24 cellular contexts compared by ENCODE assay signal in genomic region chr5:145774442-145774841, GRCh38.
DNase-seq lines count a peak whose midpoint lies in the region; ATAC-seq, FAIRE-seq and TF ChIP-seq lines count a peak whose summit lies in the region.
"Had no signal": no experiment of that assay in that cellular context is flagged by ENCODE, and none has a peak within 500 bp of the region (broad histone marks: within the 10 kb centered on the region; RNA-seq: fewer than 3 reads in every experiment).

No MANE protein-coding gene starts in this region.

- no peaks in the 10 kb centered on the region for H3K27me3 Mint-ChIP-seq in activated naive CD8-positive, alpha-beta T cell treated with anti-CD3 and anti-CD28 coated beads, Interleukin-2, amount 50 U/mL, for 24 hours
- H3K27me3 Mint-ChIP-seq in activated naive CD8-positive, alpha-beta T cell treated with anti-CD3 and anti-CD28 coated beads for 36 hours, result no peaks in the 10 kb centered on the region
- no peaks in the 10 kb centered on the region for H3K27me3 Mint-ChIP-seq in astrocyte (ENCODE audit: low read depth, unreplicated experiment)
- H3K27me3 Mint-ChIP-seq: IgD-negative memory B cell had no signal

- H3K9ac ChIP-seq in astrocyte (ENCODE audit: low read length) (no peak overlapping the region), mesenchymal stem cell (ENCODE audit: low read length) (no peak overlapping the region)
- H3K9ac ChIP-seq: GM23248 had no signal

- H3K23ac ChIP-seq in mesenchymal stem cell (ENCODE audit: low read length in 2 of 2), result no peak overlapping the region

- no peak overlapping the region for H2BK120ac ChIP-seq in mesenchymal stem cell (ENCODE audit: low read depth, low read length)

- no peak overlapping the region for H3K14ac ChIP-seq in mesenchymal stem cell (ENCODE audit: low read length in 2 of 2)

- H4K20me1 ChIP-seq in astrocyte (ENCODE audit: insufficient read depth, low read length), result no peaks in the 10 kb centered on the region

- H3K18ac ChIP-seq in mesenchymal stem cell (ENCODE audit: low read depth in 1 of 2, low read length in 2 of 2), result no peak overlapping the region

- H3K9me3 Mint-ChIP-seq in activated naive CD8-positive, alpha-beta T cell treated with anti-CD3 and anti-CD28 coated beads, Interleukin-2, amount 50 U/mL, for 24 hours, result no peaks in the 10 kb centered on the region
- no peaks in the 10 kb centered on the region for H3K9me3 Mint-ChIP-seq in activated naive CD8-positive, alpha-beta T cell treated with anti-CD3 and anti-CD28 coated beads for 36 hours
- H3K9me3 Mint-ChIP-seq in astrocyte (ENCODE audit: unreplicated experiment), result no peaks in the 10 kb centered on the region

- H2AFZ ChIP-seq in astrocyte (ENCODE audit: low read depth, low read length) (no peak overlapping the region), mesenchymal stem cell (ENCODE audit: low read depth, low read length) (no peak overlapping the region)

- no peak overlapping the region for H3K27ac Mint-ChIP-seq in activated naive CD8-positive, alpha-beta T cell treated with anti-CD3 and anti-CD28 coated beads, Interleukin-2, amount 50 U/mL, for 24 hours
- no peak overlapping the region for H3K27ac Mint-ChIP-seq in activated naive CD8-positive, alpha-beta T cell treated with anti-CD3 and anti-CD28 coated beads for 36 hours
- peak overlapping the region; percentile 96 for H3K27ac Mint-ChIP-seq in astrocyte (ENCODE audit: unreplicated experiment)

- no peak overlapping the region for H2BK12ac ChIP-seq in mesenchymal stem cell (ENCODE audit: low read length in 2 of 2)

- H4K91ac ChIP-seq in mesenchymal stem cell (ENCODE audit: low read length), result no peak overlapping the region

- no peak overlapping the region for H3K4ac ChIP-seq in mesenchymal stem cell (ENCODE audit: low read depth in 1 of 2, low read length in 2 of 2)

- H3K27me3 ChIP-seq in astrocyte (ENCODE audit: insufficient read depth, low read length) (no peaks in the 10 kb centered on the region), mesenchymal stem cell (ENCODE audit: control insufficient read depth in 1 of 2, insufficient read depth in 1 of 2, low read length in 2 of 2) (no peaks in the 10 kb centered on the region), H7 (ENCODE audit: control insufficient read depth, insufficient read depth, low read length) (no peaks in the 10 kb centered on the region), left lung (no peaks in the 10 kb centered on the region)

- no peak overlapping the region for H3K27ac ChIP-seq in astrocyte (ENCODE audit: low read depth, low read length)
- H3K27ac ChIP-seq in mesenchymal stem cell (ENCODE audit: low read length, poor library complexity, severe bottlenecking), result no peak overlapping the region
- H3K27ac ChIP-seq in left lung, result no peak overlapping the region
- H3K27ac ChIP-seq: HL-60, SK-N-MC had no signal

- H4K8ac ChIP-seq in mesenchymal stem cell (ENCODE audit: low read length), result no peak overlapping the region

- H3K4me3 ChIP-seq in astrocyte (ENCODE audit: insufficient read depth, low read depth, low read length) (no peak overlapping the region), mesenchymal stem cell (ENCODE audit: insufficient read depth in 1 of 2, low read depth in 1 of 2, low read length in 2 of 2) (no peak overlapping the region), H7 (ENCODE audit: insufficient read depth, low read depth, low read length) (no peak overlapping the region), left lung (no peak overlapping the region)
- H3K4me3 ChIP-seq: GM23248, SK-N-MC had no signal

- H3K4me1 Mint-ChIP-seq in activated naive CD8-positive, alpha-beta T cell treated with anti-CD3 and anti-CD28 coated beads, Interleukin-2, amount 50 U/mL, for 24 hours, result no peaks in the 10 kb centered on the region
- H3K4me1 Mint-ChIP-seq in activated naive CD8-positive, alpha-beta T cell treated with anti-CD3 and anti-CD28 coated beads for 36 hours, result no peaks in the 10 kb centered on the region
- H3K4me1 Mint-ChIP-seq in astrocyte (ENCODE audit: low read depth, unreplicated experiment), result peaks cover 24% of the 10 kb centered on the region
- H3K4me1 Mint-ChIP-seq: IgD-negative memory B cell had no signal

- H3K4me3 Mint-ChIP-seq in activated naive CD8-positive, alpha-beta T cell treated with anti-CD3 and anti-CD28 coated beads, Interleukin-2, amount 50 U/mL, for 24 hours, result no peak overlapping the region
- no peak overlapping the region for H3K4me3 Mint-ChIP-seq in activated naive CD8-positive, alpha-beta T cell treated with anti-CD3 and anti-CD28 coated beads for 36 hours
- no peak overlapping the region for H3K4me3 Mint-ChIP-seq in astrocyte (ENCODE audit: unreplicated experiment)
- H3K4me3 Mint-ChIP-seq: IgD-negative memory B cell had no signal

- H3K4me2 ChIP-seq in astrocyte (ENCODE audit: low read length) (no peak overlapping the region), mesenchymal stem cell (ENCODE audit: low read length, poor library complexity, severe bottlenecking) (peak overlapping the region; percentile 11)

- peaks cover 1% of the 10 kb centered on the region for H3K79me1 ChIP-seq in mesenchymal stem cell (replicated peaks; ENCODE audit: low read length, poor library complexity, severe bottlenecking)

- no peak for TF ChIP-seq CTCF in astrocyte (IDR thresholded peaks at IDR 0.05; ENCODE audit: insufficient read depth, low read depth, low read length)
- TF ChIP-seq CTCF in left lung (IDR thresholded peaks at IDR 0.05), result no peak

- H2BK5ac ChIP-seq in mesenchymal stem cell (ENCODE audit: low read depth, low read length, poor library complexity, severe bottlenecking), result no peak overlapping the region

- FAIRE-seq in astrocyte (lab: Jason Lieb, UNC), result no peak
- FAIRE-seq: RCC 7860 had no signal

- no peak overlapping the region for H2BK15ac ChIP-seq in mesenchymal stem cell (ENCODE audit: low read depth, poor library complexity, severe bottlenecking)

- H2AK5ac ChIP-seq in mesenchymal stem cell (ENCODE audit: low read length, severe bottlenecking), result no peak overlapping the region

- H3K4me1 ChIP-seq in astrocyte (ENCODE audit: insufficient read depth, low read length), result peaks cover 16% of the 10 kb centered on the region
- H3K4me1 ChIP-seq in mesenchymal stem cell (ENCODE audit: control insufficient read depth, insufficient read depth, low read depth, low read length), result no peaks in the 10 kb centered on the region
- H3K4me1 ChIP-seq in left lung, result no peaks in the 10 kb centered on the region

- DNase-seq in activated naive CD8-positive, alpha-beta T cell treated with anti-CD3 and anti-CD28 coated beads, Interleukin-2, amount 50 U/mL, for 24 hours, result no peak
- DNase-seq in activated naive CD8-positive, alpha-beta T cell treated with anti-CD3 and anti-CD28 coated beads for 36 hours, result no peak
- no peak for DNase-seq in astrocyte (ENCODE audit: low read depth)
- no peak for DNase-seq in mesenchymal stem cell
- DNase-seq in renal cortical epithelial cell (ENCODE audit: low read depth), result peak; percentile 33
- no peak for DNase-seq in H7
- DNase-seq in left lung, result no peak
- DNase-seq in NCI-H146 (lab: John Stamatoyannopoulos, UW), result no peak
- DNase-seq: 8988T, DMS153, GM23248, HCEC 1CT, Karpas-422, NCI-H1092, NCI-H1417 treated with DMSO at 0.1 percent for 48 hours, NCI-H187 treated with DMSO at 0.1 percent for 48 hours, NCI-H2171 treated with DMSO at 0.1 percent for 48 hours, NCI-H524, NCI-H774, SIG-M5 had no signal

- intact Hi-C loops in left lung (cut with DNase I), result no loop called here

- ATAC-seq in activated naive CD8-positive, alpha-beta T cell treated with anti-CD3 and anti-CD28 coated beads, Interleukin-2, amount 50 U/mL, for 24 hours, result peak; percentile 57
- ATAC-seq in left lung, result no peak

- WGBS in mesenchymal stem cell, result 94% methylated on average over 1 of the region's 1 CpG

- H3K9me3 ChIP-seq in astrocyte (ENCODE audit: insufficient read depth, low read depth, low read length) (no peaks in the 10 kb centered on the region), mesenchymal stem cell (ENCODE audit: control insufficient read depth, low read length) (no peaks in the 10 kb centered on the region), left lung (peaks cover 0 to 3% of the 10 kb centered on the region in 2 donors)

- H3K36me3 ChIP-seq in astrocyte (ENCODE audit: insufficient read depth, low read length), result no peaks in the 10 kb centered on the region
- H3K36me3 ChIP-seq in mesenchymal stem cell (ENCODE audit: control insufficient read depth in 1 of 2, insufficient read depth in 2 of 2, low read depth in 1 of 2, low read length in 2 of 2), result no peaks in the 10 kb centered on the region
- H3K36me3 ChIP-seq in H7 (replicated peaks; ENCODE audit: control insufficient read depth, insufficient read depth, low read length), result no peaks in the 10 kb centered on the region
- no peaks in the 10 kb centered on the region for H3K36me3 ChIP-seq in left lung

- H3K36me3 Mint-ChIP-seq in activated naive CD8-positive, alpha-beta T cell treated with anti-CD3 and anti-CD28 coated beads, Interleukin-2, amount 50 U/mL, for 24 hours (ENCODE audit: low read depth), result no peaks in the 10 kb centered on the region
- no peaks in the 10 kb centered on the region for H3K36me3 Mint-ChIP-seq in activated naive CD8-positive, alpha-beta T cell treated with anti-CD3 and anti-CD28 coated beads for 36 hours
- no peaks in the 10 kb centered on the region for H3K36me3 Mint-ChIP-seq in astrocyte (ENCODE audit: low read depth, unreplicated experiment)
- H3K36me3 Mint-ChIP-seq: IgD-negative memory B cell had no signal

- H3K79me2 ChIP-seq in astrocyte (ENCODE audit: insufficient read depth, low read length), result no peaks in the 10 kb centered on the region
